8 cellular contexts compared by ENCODE assay signal in the genomic region with DNA sequence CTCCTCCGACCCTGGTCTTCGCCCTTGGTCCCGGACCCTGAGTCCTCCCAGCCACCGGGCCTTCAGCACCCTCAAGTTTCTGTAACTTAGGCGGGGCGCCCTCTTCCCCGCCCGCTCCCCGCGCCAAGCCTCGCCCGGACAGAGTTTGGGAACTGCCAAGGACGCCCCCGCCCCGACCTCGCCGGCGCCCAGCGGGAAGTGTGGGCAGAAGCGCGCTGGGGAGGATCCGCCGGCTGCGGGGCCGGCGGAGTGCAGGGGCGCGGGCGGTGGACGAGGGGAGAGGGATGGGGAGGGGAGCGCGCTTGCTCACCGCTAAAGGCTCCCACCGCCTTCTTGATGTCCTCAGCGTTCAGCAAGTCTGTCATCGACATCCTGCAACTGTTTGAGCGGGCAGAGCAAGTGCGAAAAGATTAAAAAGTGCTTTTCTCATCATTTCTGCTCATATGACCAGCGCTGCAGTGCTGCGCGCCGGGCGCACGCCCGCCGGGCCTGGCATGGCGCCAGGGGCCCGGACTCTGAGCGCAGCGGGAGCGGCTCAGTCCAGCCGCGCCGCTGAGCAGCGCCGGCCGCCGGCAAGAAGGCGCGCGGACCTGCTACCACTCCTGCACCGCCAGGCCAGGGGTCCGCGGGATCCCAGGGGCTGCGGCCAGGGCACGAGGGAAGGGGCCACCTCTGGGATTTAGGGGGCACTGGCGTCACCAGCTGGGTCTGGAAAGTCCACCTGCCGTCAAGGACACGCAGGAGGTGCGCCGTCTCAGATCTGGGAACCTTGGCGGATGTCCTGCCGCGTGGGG. TPM values are rescaled to one million over a fixed set of nuclear protein-coding genes. Genes with fewer than 3 reads are reported as not detected.
DNase-seq lines count a peak whose midpoint lies in the region; ATAC-seq and TF ChIP-seq lines count a peak whose summit lies in the region.

A gene with protein sequence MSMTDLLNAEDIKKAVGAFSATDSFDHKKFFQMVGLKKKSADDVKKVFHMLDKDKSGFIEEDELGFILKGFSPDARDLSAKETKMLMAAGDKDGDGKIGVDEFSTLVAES (minus strand): TSS at position 401 of the 794 bp plus-strand sequence. CDS start 30 bp downstream, at position 371.

- H2AFZ ChIP-seq in neural cell (ENCODE audit: low read depth, low read length): no peak within 1 kb of the TSS

- H3F3A ChIP-seq in neural cell (ENCODE audit: insufficient read depth, low read length, poor library complexity, severe bottlenecking): no peaks in the 10 kb centered on the region

- H3K4me2 ChIP-seq in neural cell (ENCODE audit: low read length): peak within 1 kb of the TSS; percentile 35

- no peaks in the 10 kb centered on the region for H4K20me1 ChIP-seq in neural cell (ENCODE audit: insufficient read depth)

- H3K27ac ChIP-seq in neural cell (ENCODE audit: low read length): no peak within 1 kb of the TSS

- no peak for TF ChIP-seq CTCF in neural cell (IDR thresholded peaks at IDR 0.05; ENCODE audit: poor library complexity, severe bottlenecking)

- no peaks in the 10 kb centered on the region for H3K79me2 ChIP-seq in neural cell (replicated peaks; ENCODE audit: insufficient read depth, low read length)

- no peak for TF ChIP-seq EP300 in neural cell (conservative IDR thresholded peaks at IDR 0.05; ENCODE audit: poor library complexity, severe bottlenecking)

- no peaks in the 10 kb centered on the region for H3K9me2 ChIP-seq in neural cell (ENCODE audit: insufficient read depth, low read length)

- no peaks in the 10 kb centered on the region for H3K9me3 ChIP-seq in neural cell (ENCODE audit: low read length)

- TF ChIP-seq RAD21 in neural cell (conservative IDR thresholded peaks at IDR 0.05): no peak

- peak within 1 kb of the TSS; percentile 65 for H3K4me3 ChIP-seq in neural cell (ENCODE audit: low read length)

- H3K9ac ChIP-seq in neural cell (ENCODE audit: low read length): no peak within 1 kb of the TSS

- peak; percentile 29 for DNase-seq in CMK (ENCODE audit: low read depth)
- DNase-seq in NCI-H2171 treated with DMSO at 0.1 percent for 48 hours (lab: John Stamatoyannopoulos, UW): peak; percentile 10
- DNase-seq in epidermal melanocyte (ENCODE audit: insufficient read length, low spot score): peak; percentile 76

- no peaks in the 10 kb centered on the region for H3K36me3 ChIP-seq in neural cell (ENCODE audit: insufficient read depth, low read length)

- peaks cover 43% of the 10 kb centered on the region for H3K27me3 ChIP-seq in neural cell (ENCODE audit: insufficient read depth, low read depth, low read length)

- ATAC-seq in GM21717 (IDR thresholded peaks at IDR 0.05; ENCODE audit: unreplicated experiment): no peak
- no peak for ATAC-seq in GM21576 (IDR thresholded peaks at IDR 0.05; ENCODE audit: unreplicated experiment)
- ATAC-seq in GM19397 (IDR thresholded peaks at IDR 0.05; ENCODE audit: unreplicated experiment): no peak
- ATAC-seq in GM21529 (IDR thresholded peaks at IDR 0.05; ENCODE audit: unreplicated experiment): no peak

TF ChIP-seq in neural cell, 6 proteins besides CTCF, POLR2A, EP300 and RAD21:
- TF ChIP-seq MXI1 (conservative IDR thresholded peaks at IDR 0.05; ENCODE audit: poor library complexity, severe bottlenecking) (no peak), POLR2AphosphoS5 (IDR thresholded peaks at IDR 0.05) (no peak), EZH2 (IDR thresholded peaks at IDR 0.05; ENCODE audit: borderline replicate concordance, insufficient read depth, low read length, poor library complexity, severe bottlenecking) (no peak), TAF1 (IDR thresholded peaks at IDR 0.05; ENCODE audit: low read depth) (no peak), SMC3 (conservative IDR thresholded peaks at IDR 0.05; ENCODE audit: poor library complexity) (no peak)
- TF ChIP-seq, protein P1, sequence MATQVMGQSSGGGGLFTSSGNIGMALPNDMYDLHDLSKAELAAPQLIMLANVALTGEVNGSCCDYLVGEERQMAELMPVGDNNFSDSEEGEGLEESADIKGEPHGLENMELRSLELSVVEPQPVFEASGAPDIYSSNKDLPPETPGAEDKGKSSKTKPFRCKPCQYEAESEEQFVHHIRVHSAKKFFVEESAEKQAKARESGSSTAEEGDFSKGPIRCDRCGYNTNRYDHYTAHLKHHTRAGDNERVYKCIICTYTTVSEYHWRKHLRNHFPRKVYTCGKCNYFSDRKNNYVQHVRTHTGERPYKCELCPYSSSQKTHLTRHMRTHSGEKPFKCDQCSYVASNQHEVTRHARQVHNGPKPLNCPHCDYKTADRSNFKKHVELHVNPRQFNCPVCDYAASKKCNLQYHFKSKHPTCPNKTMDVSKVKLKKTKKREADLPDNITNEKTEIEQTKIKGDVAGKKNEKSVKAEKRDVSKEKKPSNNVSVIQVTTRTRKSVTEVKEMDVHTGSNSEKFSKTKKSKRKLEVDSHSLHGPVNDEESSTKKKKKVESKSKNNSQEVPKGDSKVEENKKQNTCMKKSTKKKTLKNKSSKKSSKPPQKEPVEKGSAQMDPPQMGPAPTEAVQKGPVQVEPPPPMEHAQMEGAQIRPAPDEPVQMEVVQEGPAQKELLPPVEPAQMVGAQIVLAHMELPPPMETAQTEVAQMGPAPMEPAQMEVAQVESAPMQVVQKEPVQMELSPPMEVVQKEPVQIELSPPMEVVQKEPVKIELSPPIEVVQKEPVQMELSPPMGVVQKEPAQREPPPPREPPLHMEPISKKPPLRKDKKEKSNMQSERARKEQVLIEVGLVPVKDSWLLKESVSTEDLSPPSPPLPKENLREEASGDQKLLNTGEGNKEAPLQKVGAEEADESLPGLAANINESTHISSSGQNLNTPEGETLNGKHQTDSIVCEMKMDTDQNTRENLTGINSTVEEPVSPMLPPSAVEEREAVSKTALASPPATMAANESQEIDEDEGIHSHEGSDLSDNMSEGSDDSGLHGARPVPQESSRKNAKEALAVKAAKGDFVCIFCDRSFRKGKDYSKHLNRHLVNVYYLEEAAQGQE (IDR thresholded peaks at IDR 0.05; ENCODE audit: borderline replicate concordance): no peak

RNA-seq across cellular contexts. Expression of the gene that starts here (rescaled TPM):
- polyA plus RNA-seq in neural cell: not detected in 2 replicates
- not detected in 2 replicates for polyA minus RNA-seq in neural cell

Comparison
In these comparisons a context has a peak if more than half of its experiments do, and no peak if none do; other contexts are left out.
1. DNase-seq: peak in every context shown above with its lines; median percentile 76 in epidermal melanocyte; 29 in CMK; 10 in NCI-H2171 treated with DMSO at 0.1 percent for 48 hours.